Comparison of ENCODE assay signal across 8 cellular contexts in genomic region chr20:38473353-38473795, GRCh38. TPM values are rescaled to one million over a fixed set of nuclear protein-coding genes. Genes with fewer than 3 reads are reported as not detected.
A peak's percentile ranks its signal among the peaks of the same experiment; 100 is the strongest.
DNase-seq lines count a peak whose midpoint lies in the region; ATAC-seq and TF ChIP-seq lines count a peak whose summit lies in the region.

No MANE protein-coding gene starts in this region.

- intact Hi-C loops in HCT116 (cut with micrococcal nuclease) (no loop called here), heart left ventricle (cut with DNase I) (loop anchor here in 2 of 10 donors (2.0 to 5.0 kb wide), 2 partner anchors 36 to 39 kb away; partner anchors contain the start of gene SNHG17 (in 2 of the 2))

- no peaks in the 10 kb centered on the region for H3K9me2 ChIP-seq in HCT116 (ENCODE audit: insufficient read depth)

- DNase-seq in BJ (ENCODE audit: low read depth) (no peak), HCT116 (ENCODE audit: low read depth, low spot score) (no peak), WERI-Rb-1 (no peak), heart left ventricle (peak in 2 of 5 donors; percentile 35 to 43), skeletal muscle cell (ENCODE audit: low read depth) (no peak), GM13976 (ENCODE audit: low spot score) (no peak), OCI-M2 (lab: John Stamatoyannopoulos, UW; ENCODE audit: unreplicated experiment) (no peak)
- no peak for DNase-seq in activated CD4-positive, alpha-beta T cell treated with anti-CD3 and anti-CD28 coated beads, Interleukin-2, amount 50 U/mL, for 1 hour

- H2AFZ ChIP-seq in HCT116 (ENCODE audit: low read depth, low read length, poor library complexity, severe bottlenecking), result no peak overlapping the region

- peak; percentile 24; the same call in 1 of the 2 replicates for TF ChIP-seq CTCF in BJ (IDR thresholded peaks at IDR 0.05; ENCODE audit: insufficient read depth, low read depth, low read length)
- TF ChIP-seq CTCF in HCT116 (IDR thresholded peaks at IDR 0.05 in 2 of 3, conservative IDR thresholded peaks at IDR 0.05 in 1 of 3; ENCODE audit: borderline replicate concordance in 1 of 3, insufficient read depth in 1 of 3, low read depth in 2 of 3, low read length in 2 of 3), result peak in 1 of 3 experiments; percentile 7; a peak in 1 of 6 replicates
- TF ChIP-seq CTCF in WERI-Rb-1 (IDR thresholded peaks at IDR 0.05; ENCODE audit: low read depth, low read length), result 0 out of 2 replicates have a peak, but pooled peaks have one; percentile 22
- no peak for TF ChIP-seq CTCF in heart left ventricle (IDR thresholded peaks at IDR 0.05)
- TF ChIP-seq CTCF in GM13976 (IDR thresholded peaks at IDR 0.05; ENCODE audit: borderline replicate concordance, control extremely low read depth, extremely low read depth, insufficient read depth, missing control alignments), result no peak

- peak overlapping the region; percentile 88 for H3K4me2 ChIP-seq in HCT116 (ENCODE audit: low read length)

- H3K4me1 ChIP-seq in HCT116 (ENCODE audit: control insufficient read depth in 1 of 2, insufficient read depth in 2 of 2, low read length in 2 of 2) (peaks cover 10 to 17% of the 10 kb centered on the region in 2 experiments; a peak in 3 of 4 replicates), heart left ventricle (peaks cover 0 to 42% (median 22%) of the 10 kb centered on the region in 12 donors)

- POLR2A ChIA-PET in BJ (lab: Charles Lee) (interaction anchor here (1.0 kb wide), 1 partner anchor 38 kb away, joined by 4 read pairs; the partner anchor contains the start of gene SNHG17), HCT116 (lab: Charles Lee) (interaction anchor here (1.1 to 1.7 kb wide), 5 partner anchors 9 to 55 kb away, joined by 3 to 13 read pairs (median 3); partner anchors contain the start of gene SNHG17)

- no peaks in the 10 kb centered on the region for H3K36me3 ChIP-seq in BJ (ENCODE audit: control insufficient read depth, insufficient read depth, low read length)
- no peaks in the 10 kb centered on the region for H3K36me3 ChIP-seq in HCT116 (ENCODE audit: control insufficient read depth in 1 of 2, insufficient read depth in 2 of 2, low read length in 2 of 2)
- H3K36me3 ChIP-seq in WERI-Rb-1, result peaks cover 9% of the 10 kb centered on the region
- no peaks in the 10 kb centered on the region for H3K36me3 ChIP-seq in heart left ventricle

- no peaks in the 10 kb centered on the region for H4K20me1 ChIP-seq in HCT116 (ENCODE audit: insufficient read depth)

- in situ Hi-C loops in GM13976 (cut with MboI; ENCODE audit: low sequenced_read_pairs, unreplicated experiment), result no loop called here

- 11 to 13% (median 12%) methylated on average over 9 to 11 of the region's 11 CpGs for WGBS in heart left ventricle, 4 donors

- peak overlapping the region; percentile 85 for H3K27ac ChIP-seq in HCT116 (ENCODE audit: low read depth, low read length)
- H3K27ac ChIP-seq in WERI-Rb-1, result peak overlapping the region; percentile 87
- peak overlapping the region in 11 of 12 donors; percentile 77 to 94 (median 89) for H3K27ac ChIP-seq in heart left ventricle

- RAD21 ChIA-PET in HCT116 (lab: Charles Lee; ENCODE audit: low non-redundant PET in 1 of 2, low total read pairs in 2 of 2, uncharacterized antibody in 2 of 2, unreplicated experiment in 2 of 2), result no interaction called here

- TSS peak; percentile 42 for BruUV-seq in HCT116 (replicated peaks; lab: Mats Ljungman, UMichigan)

- ATAC-seq in HCT116 (no peak), heart left ventricle (no peak)

- TF ChIP-seq POLR2A in HCT116 (IDR thresholded peaks at IDR 0.05; ENCODE audit: borderline replicate concordance, extremely low read depth, insufficient read depth, insufficient read length) (no peak), heart left ventricle (IDR thresholded peaks at IDR 0.05) (no peak)

- CTCF ChIA-PET in BJ (lab: Yijun Ruan, JAX), result interaction anchor here (0.6 to 2.6 kb wide), 5 partner anchors 13 to 75 kb away, joined by 3 to 12 read pairs (median 4); partner anchors contain the start of gene SNHG17
- CTCF ChIA-PET in HCT116 (lab: Charles Lee), result interaction anchor here (1.0 to 2.2 kb wide), 4 partner anchors 12 to 39 kb away, joined by 7 to 14 read pairs (median 7); partner anchors contain the start of gene SNHG17

- no peak for TF ChIP-seq RAD21 in HCT116 (IDR thresholded peaks at IDR 0.05; ENCODE audit: low read depth)

- H3K27me3 ChIP-seq in BJ (ENCODE audit: control insufficient read depth, insufficient read depth, low read length), result no peaks in the 10 kb centered on the region
- H3K27me3 ChIP-seq in HCT116 (ENCODE audit: insufficient read depth, low read length), result no peaks in the 10 kb centered on the region
- no peaks in the 10 kb centered on the region for H3K27me3 ChIP-seq in WERI-Rb-1 (ENCODE audit: insufficient read depth, low read depth, severe bottlenecking)
- no peaks in the 10 kb centered on the region for H3K27me3 ChIP-seq in heart left ventricle

- peaks cover 54% of the 10 kb centered on the region for H3K79me2 ChIP-seq in HCT116 (ENCODE audit: insufficient read depth, low read length)

- H3K9me3 ChIP-seq in HCT116 (ENCODE audit: control insufficient read depth in 1 of 2, insufficient read depth in 1 of 2, low read depth in 1 of 2, low read length in 2 of 2) (no peaks in the 10 kb centered on the region; a peak in 1 of 4 replicates), WERI-Rb-1 (ENCODE audit: severe bottlenecking) (no peaks in the 10 kb centered on the region), heart left ventricle (no peaks in the 10 kb centered on the region)

- H3K4me3 ChIP-seq in BJ (ENCODE audit: low read depth, low read length) (peak overlapping the region; percentile 71), HCT116 (replicated peaks in 1 of 2; ENCODE audit: low read depth in 1 of 2, low read length in 2 of 2) (peak overlapping the region; percentile 76 to 90), WERI-Rb-1 (ENCODE audit: low read depth, low read length) (peak overlapping the region; percentile 68), heart left ventricle (peak overlapping the region; percentile 64 to 95 (median 84)), skeletal muscle cell (ENCODE audit: low read depth, low read length) (peak overlapping the region; percentile 89)

- H3K9ac ChIP-seq in HCT116 (ENCODE audit: low read length), result peak overlapping the region; percentile 78

TF ChIP-seq in HCT116, 20 proteins besides CTCF, POLR2A, EP300 and RAD21:
- no peak for TF ChIP-seq SRF (IDR thresholded peaks at IDR 0.05; ENCODE audit: low read depth)
- TF ChIP-seq, protein P1, sequence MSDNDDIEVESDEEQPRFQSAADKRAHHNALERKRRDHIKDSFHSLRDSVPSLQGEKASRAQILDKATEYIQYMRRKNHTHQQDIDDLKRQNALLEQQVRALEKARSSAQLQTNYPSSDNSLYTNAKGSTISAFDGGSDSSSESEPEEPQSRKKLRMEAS (IDR thresholded peaks at IDR 0.05), result no peak
- no peak for TF ChIP-seq EZH2phosphoT487 (IDR thresholded peaks at IDR 0.05; ENCODE audit: borderline replicate concordance)
- TF ChIP-seq FOSL1 (IDR thresholded peaks at IDR 0.05; ENCODE audit: low read depth), result no peak
- no peak for TF ChIP-seq ZFX (IDR thresholded peaks at IDR 0.05)
- TF ChIP-seq POLR2AphosphoS5 (IDR thresholded peaks at IDR 0.05; ENCODE audit: low read depth, low read length), result no peak
- no peak for TF ChIP-seq JUND (IDR thresholded peaks at IDR 0.05)
- TF ChIP-seq YY1 (IDR thresholded peaks at IDR 0.05; ENCODE audit: extremely low read depth, insufficient replicate concordance, low read depth, low read length), result no peak
- no peak for TF ChIP-seq ELF1 (IDR thresholded peaks at IDR 0.05; ENCODE audit: borderline replicate concordance, low read depth)
- TF ChIP-seq SP1 (IDR thresholded peaks at IDR 0.05; ENCODE audit: low read depth), result no peak

RNA-seq across cellular contexts. Expression of gene RALGAPB, which starts 0.7 kb away (rescaled TPM):
- polyA plus RNA-seq in BJ (2011; rRNA removed) (14.8 and 24.3 TPM in 2 replicates), heart left ventricle (10 to 100 TPM in 1 of 2 donors, 1 to 10 TPM in 1; 7.6 to 18.4 TPM)
- 21.2 and 24.3 TPM in 2 replicates for polyA minus RNA-seq in BJ (2011; rRNA and poly(A)+ RNA removed)
- total RNA-seq in HCT116 (2021; ENCODE audit: unreplicated experiment) (24.0 TPM), heart left ventricle (10 to 100 TPM; 19.7 to 31.4 (median 26.2) TPM)
- polyA plus RNA-seq in HCT116 (2012), result 10.2 and 10.8 TPM in 2 replicates

RNA-seq across cellular contexts. Expression of gene SNHG17, which starts 38.2 kb away (rescaled TPM):
- 27.9 and 41.4 TPM in 2 replicates for polyA plus RNA-seq in BJ (2011; rRNA removed)
- 10.8 and 15.4 TPM in 2 replicates for polyA minus RNA-seq in BJ (2011; rRNA and poly(A)+ RNA removed)
- 65.7 TPM for total RNA-seq in HCT116 (2021; ENCODE audit: unreplicated experiment)
- polyA plus RNA-seq in HCT116 (2012), result 57.7 and 62.4 TPM in 2 replicates
- total RNA-seq in heart left ventricle, result 10 to 100 TPM in 2 of 9 donors, 1 to 10 TPM in 7; 2.9 to 20.2 (median 5.4) TPM
- polyA plus RNA-seq in heart left ventricle, result 10 to 100 TPM in 1 of 2 donors, 1 to 10 TPM in 1; 8.2 to 11.1 TPM

Comparison
In these comparisons a context has a peak if more than half of its experiments do, and no peak if none do; other contexts are left out.
1. CTCF ChIP-seq: peak in BJ (single experiment) and WERI-Rb-1 (single experiment); none in heart left ventricle (0 of 12) and GM13976 (single experiment).
2. Peak in every context shown above with its lines, with median percentiles within 50 percentile points of each other: H3K4me3 ChIP-seq and H3K27ac ChIP-seq.